ENCODE assay signal across 11 cellular contexts in genomic region chr15:49855917-49856637, GRCh38.
DNase-seq lines count a peak whose midpoint lies in the region; ATAC-seq and TF ChIP-seq lines count a peak whose summit lies in the region.
"Had no signal": no experiment of that assay in that cellular context is flagged by ENCODE, and none has a peak within 500 bp of the region (broad histone marks: within the 10 kb centered on the region; RNA-seq: fewer than 3 reads in every experiment).

No MANE protein-coding gene starts in this region.

- ATAC-seq in psoas muscle, result peak in 3 of 4 donors; percentile 54 to 76 (median 56)
- ATAC-seq: naive thymus-derived CD4-positive, alpha-beta T cell had no signal

- H3K4me3 ChIP-seq in BJ (ENCODE audit: low read depth, low read length), result no peak overlapping the region
- H3K4me3 ChIP-seq in foreskin fibroblast (ENCODE audit: low read depth in 1 of 2, low read length in 2 of 2), result no peak overlapping the region
- H3K4me3 ChIP-seq in psoas muscle, result no peak overlapping the region
- no peak overlapping the region for H3K4me3 ChIP-seq in neural progenitor cell

- H3K4me3 Mint-ChIP-seq in neural progenitor cell, result no peak overlapping the region
- H3K4me3 Mint-ChIP-seq: CD4-positive, alpha-beta memory T cell; naive thymus-derived CD4-positive, alpha-beta T cell had no signal

- CTCF ChIA-PET in BJ (lab: Yijun Ruan, JAX), result interaction anchor here (0.5 to 4.1 kb wide), 10 partner anchors 13 to 620 kb away, joined by 3 to 15 read pairs (median 4); no protein-coding TSS in a partner anchor

- no peaks in the 10 kb centered on the region for H3K4me1 Mint-ChIP-seq in neural progenitor cell
- H3K4me1 Mint-ChIP-seq: CD4-positive, alpha-beta memory T cell; naive thymus-derived CD4-positive, alpha-beta T cell had no signal

- no peaks in the 10 kb centered on the region for H3F3A ChIP-seq in neural progenitor cell (ENCODE audit: low read depth)

- TF ChIP-seq CTCF in BJ (IDR thresholded peaks at IDR 0.05; ENCODE audit: insufficient read depth, low read depth, low read length) (no peak), foreskin fibroblast (IDR thresholded peaks at IDR 0.05; ENCODE audit: low read depth, low read length) (no peak), psoas muscle (IDR thresholded peaks at IDR 0.05) (no peak), neural progenitor cell (IDR thresholded peaks at IDR 0.05) (no peak)

- H3K36me3 ChIP-seq in BJ (ENCODE audit: control insufficient read depth, insufficient read depth, low read length) (no peaks in the 10 kb centered on the region), psoas muscle (ENCODE audit: insufficient read depth in 1 of 2, low read depth in 1 of 2) (no peaks in the 10 kb centered on the region), neural progenitor cell (no peaks in the 10 kb centered on the region)

- intact Hi-C loops in psoas muscle (cut with DNase I), result no loop called here

- POLR2A ChIA-PET in BJ (lab: Charles Lee), result interaction anchor here (0.7 to 1.3 kb wide), 4 partner anchors 24 to 978 kb away, joined by 3 to 5 read pairs (median 4); partner anchors contain the start of genes DTWD1, EID1 and FAM227B

- no peak overlapping the region for H3K9ac ChIP-seq in neural progenitor cell

- DNase-seq in BJ (ENCODE audit: low read depth) (peak; percentile 94), SIG-M5 treated with dmso at 0.1 percent for 504 hours (lab: John Stamatoyannopoulos, UW; ENCODE audit: unreplicated experiment) (peak; percentile 81), foreskin fibroblast (peak; percentile 94 to 95), psoas muscle (no peak), HUDEP-2 (lab: John Stamatoyannopoulos, UW; ENCODE audit: unreplicated experiment in 76 of 76) (no peak), neural progenitor cell (ENCODE audit: low spot score) (no peak), NCI-H1694 (lab: John Stamatoyannopoulos, UW) (no peak)
- no peak for DNase-seq in stimulated activated CD4-positive, alpha-beta T cell treated with anti-CD3 and anti-CD28 coated beads, Interleukin-15, amount 100 ng/mL, for 24 hours
- DNase-seq: CD4-positive, alpha-beta memory T cell; naive thymus-derived CD4-positive, alpha-beta T cell; T-helper 9 cell had no signal

- no peak overlapping the region for H3K27ac Mint-ChIP-seq in neural progenitor cell
- H3K27ac Mint-ChIP-seq: CD4-positive, alpha-beta memory T cell; naive thymus-derived CD4-positive, alpha-beta T cell had no signal

- peaks cover 4% of the 10 kb centered on the region for H3K27me3 Mint-ChIP-seq in neural progenitor cell (ENCODE audit: insufficient read depth, low read depth)
- H3K27me3 Mint-ChIP-seq: naive thymus-derived CD4-positive, alpha-beta T cell had no signal

- H3K9me3 ChIP-seq in psoas muscle (no peaks in the 10 kb centered on the region), neural progenitor cell (ENCODE audit: low read depth) (no peaks in the 10 kb centered on the region)

- no peaks in the 10 kb centered on the region for H3K36me3 Mint-ChIP-seq in neural progenitor cell
- H3K36me3 Mint-ChIP-seq: CD4-positive, alpha-beta memory T cell had no signal

- H3K27ac ChIP-seq in psoas muscle, result no peak overlapping the region
- H3K27ac ChIP-seq in neural progenitor cell, result no peak overlapping the region

- H3K9me3 Mint-ChIP-seq in neural progenitor cell, result no peaks in the 10 kb centered on the region

- H3K4me2 ChIP-seq in neural progenitor cell, result no peak overlapping the region

- no peak overlapping the region for H2AFZ ChIP-seq in neural progenitor cell (replicated peaks)

- 29 to 44% (median 42%) methylated on average over 4 of the region's 4 CpGs for WGBS in psoas muscle, 3 donors

- no peaks in the 10 kb centered on the region for H3K4me1 ChIP-seq in psoas muscle
- no peaks in the 10 kb centered on the region for H3K4me1 ChIP-seq in neural progenitor cell

- H3K27me3 ChIP-seq in BJ (ENCODE audit: control insufficient read depth, insufficient read depth, low read length), result no peaks in the 10 kb centered on the region
- no peaks in the 10 kb centered on the region for H3K27me3 ChIP-seq in psoas muscle (ENCODE audit: insufficient read depth in 3 of 3, low read length in 2 of 3)
- no peaks in the 10 kb centered on the region for H3K27me3 ChIP-seq in neural progenitor cell

- H3K79me2 ChIP-seq in neural progenitor cell (ENCODE audit: low read depth), result no peaks in the 10 kb centered on the region

- H4K20me1 ChIP-seq in neural progenitor cell (ENCODE audit: low read depth), result no peaks in the 10 kb centered on the region

Comparison
In these comparisons a context has a peak if more than half of its experiments do, and no peak if none do; other contexts are left out.
1. DNase-seq: peak in BJ (single experiment), SIG-M5 treated with dmso at 0.1 percent for 504 hours (single experiment) and foreskin fibroblast (2 of 2); none in psoas muscle (0 of 2), HUDEP-2 (0 of 76), stimulated activated CD4-positive, alpha-beta T cell treated with anti-CD3 and anti-CD28 coated beads, Interleukin-15, amount 100 ng/mL, for 24 hours (single experiment), neural progenitor cell (single experiment) and NCI-H1694 (single experiment).